In genomic region chr3:173932624-173933023, GRCh38 we compare ENCODE assay signal across 9 cellular contexts.
DNase-seq lines count a peak whose midpoint lies in the region; ATAC-seq and TF ChIP-seq lines count a peak whose summit lies in the region.
"Had no signal": no experiment of that assay in that cellular context is flagged by ENCODE, and none has a peak within 500 bp of the region (broad histone marks: within the 10 kb centered on the region; RNA-seq: fewer than 3 reads in every experiment).

No MANE protein-coding gene starts in this region.

- no peaks in the 10 kb centered on the region for H3K79me2 ChIP-seq in ACC112 (ENCODE audit: control insufficient read depth, insufficient read depth, low read length, unreplicated experiment)
- H3K79me2 ChIP-seq in Karpas-422 (ENCODE audit: low read length), result no peaks in the 10 kb centered on the region

- H3K27ac ChIP-seq in ACC112 (ENCODE audit: low read depth, low read length), result no peak overlapping the region
- H3K27ac ChIP-seq in epithelial cell of prostate, result no peak overlapping the region
- no peak overlapping the region for H3K27ac ChIP-seq in Karpas-422 (ENCODE audit: low read length)
- H3K27ac ChIP-seq in right atrium auricular region, result no peak overlapping the region

- ATAC-seq in GM21717 (IDR thresholded peaks at IDR 0.05; ENCODE audit: unreplicated experiment), result peak; percentile 77
- no peak for ATAC-seq in GM18498 (IDR thresholded peaks at IDR 0.05; ENCODE audit: unreplicated experiment)
- no peak for ATAC-seq in activated T-helper 17 cell treated with anti-CD3 and anti-CD28 coated beads, Interleukin-2, amount 50 U/mL, for 72 hours (replicated peaks)

- H3K4me1 ChIP-seq in ACC112 (ENCODE audit: control insufficient read depth, insufficient read depth, low read length, unreplicated experiment), result peaks cover 6% of the 10 kb centered on the region
- no peaks in the 10 kb centered on the region for H3K4me1 ChIP-seq in Karpas-422 (ENCODE audit: low read length)
- H3K4me1 ChIP-seq in right atrium auricular region, result no peaks in the 10 kb centered on the region

- H3K4me1 Mint-ChIP-seq in activated T-helper 17 cell treated with anti-CD3 and anti-CD28 coated beads, Interleukin-2, amount 50 U/mL, for 72 hours, result no peaks in the 10 kb centered on the region
- H3K4me1 Mint-ChIP-seq: CD4-positive, CD25-positive, alpha-beta regulatory T cell had no signal

- no peak overlapping the region for H3K27ac Mint-ChIP-seq in activated T-helper 17 cell treated with anti-CD3 and anti-CD28 coated beads, Interleukin-2, amount 50 U/mL, for 72 hours
- H3K27ac Mint-ChIP-seq: CD4-positive, CD25-positive, alpha-beta regulatory T cell had no signal

- H3K9me3 ChIP-seq in Karpas-422 (ENCODE audit: low read length) (peaks cover 49% of the 10 kb centered on the region), right atrium auricular region (no peaks in the 10 kb centered on the region)

- no peaks in the 10 kb centered on the region for H4K20me1 ChIP-seq in Karpas-422 (ENCODE audit: insufficient read depth, low read depth, low read length)

- peak overlapping the region; percentile 9 for H2AFZ ChIP-seq in ACC112 (ENCODE audit: low read length, unreplicated experiment)
- H2AFZ ChIP-seq in Karpas-422 (ENCODE audit: low read length), result no peak overlapping the region

- H3K4me3 ChIP-seq in ACC112 (ENCODE audit: low read depth, low read length) (no peak overlapping the region), Karpas-422 (ENCODE audit: low read length) (no peak overlapping the region), right atrium auricular region (no peak overlapping the region)

- H3K36me3 ChIP-seq in ACC112 (ENCODE audit: insufficient read depth, low read length) (no peaks in the 10 kb centered on the region), Karpas-422 (ENCODE audit: insufficient read depth, low read length) (no peaks in the 10 kb centered on the region), right atrium auricular region (no peaks in the 10 kb centered on the region)

- H3K4me3 Mint-ChIP-seq in activated T-helper 17 cell treated with anti-CD3 and anti-CD28 coated beads, Interleukin-2, amount 50 U/mL, for 72 hours, result no peak overlapping the region
- H3K4me3 Mint-ChIP-seq: CD4-positive, CD25-positive, alpha-beta regulatory T cell had no signal

- no peaks in the 10 kb centered on the region for H3K27me3 ChIP-seq in ACC112 (ENCODE audit: insufficient read depth, low read length)
- no peaks in the 10 kb centered on the region for H3K27me3 ChIP-seq in Karpas-422 (ENCODE audit: low read length)
- no peaks in the 10 kb centered on the region for H3K27me3 ChIP-seq in right atrium auricular region

- peaks cover 4% of the 10 kb centered on the region for H3K9me3 Mint-ChIP-seq in activated T-helper 17 cell treated with anti-CD3 and anti-CD28 coated beads, Interleukin-2, amount 50 U/mL, for 72 hours

- no peaks in the 10 kb centered on the region for H3K9me2 ChIP-seq in Karpas-422 (replicated peaks; ENCODE audit: insufficient read depth, low read length)

- TF ChIP-seq CTCF in right atrium auricular region (IDR thresholded peaks at IDR 0.05), result no peak

- no peaks in the 10 kb centered on the region for H3K36me3 Mint-ChIP-seq in activated T-helper 17 cell treated with anti-CD3 and anti-CD28 coated beads, Interleukin-2, amount 50 U/mL, for 72 hours (ENCODE audit: low read depth)
- H3K36me3 Mint-ChIP-seq: CD4-positive, CD25-positive, alpha-beta regulatory T cell had no signal

- H3K9ac ChIP-seq in Karpas-422 (ENCODE audit: low read length), result no peak overlapping the region

- DNase-seq in NCI-H2171 (lab: John Stamatoyannopoulos, UW) (peak; percentile 3), epithelial cell of prostate (ENCODE audit: low read depth, low spot score) (peak; percentile 26), Karpas-422 (no peak), right atrium auricular region (ENCODE audit: low spot score) (no peak)
- DNase-seq: CD4-positive, CD25-positive, alpha-beta regulatory T cell had no signal

- H3K4me2 ChIP-seq in Karpas-422 (ENCODE audit: low read depth, low read length, poor library complexity, severe bottlenecking), result no peak overlapping the region

- no peaks in the 10 kb centered on the region for H3K27me3 Mint-ChIP-seq in activated T-helper 17 cell treated with anti-CD3 and anti-CD28 coated beads, Interleukin-2, amount 50 U/mL, for 72 hours
- H3K27me3 Mint-ChIP-seq: CD4-positive, CD25-positive, alpha-beta regulatory T cell had no signal

Comparison
In these comparisons a context has a peak if more than half of its experiments do, and no peak if none do; other contexts are left out.
1. DNase-seq: peak in NCI-H2171 (single experiment) and epithelial cell of prostate (single experiment); none in Karpas-422 (single experiment) and right atrium auricular region (single experiment).